8 cellular contexts compared by ENCODE assay signal in genomic region chr3:48188266-48189201, GRCh38. TPM values are rescaled to one million over a fixed set of nuclear protein-coding genes. Genes with fewer than 3 reads are reported as not detected.
DNase-seq lines count a peak whose midpoint lies in the region; ATAC-seq and TF ChIP-seq lines count a peak whose summit lies in the region.

Gene CDC25A (minus strand): TSS chr3:48188417. CDS start chr3:48187947, 470 bp downstream.

- H3K9me3 ChIP-seq in heart right ventricle, result no peaks in the 10 kb centered on the region
- H3K9me3 ChIP-seq in upper lobe of right lung, result no peaks in the 10 kb centered on the region

- H3K36me3 ChIP-seq in heart right ventricle, result peaks cover 0 to 14% (median 0%) of the 10 kb centered on the region in 9 donors
- no peaks in the 10 kb centered on the region for H3K36me3 ChIP-seq in upper lobe of right lung

- H3K4me1 ChIP-seq in heart right ventricle (peaks cover 0 to 19% (median 14%) of the 10 kb centered on the region in 9 donors), upper lobe of right lung (peaks cover 15% of the 10 kb centered on the region)

- H3K27me3 ChIP-seq in heart right ventricle (no peaks in the 10 kb centered on the region), upper lobe of right lung (no peaks in the 10 kb centered on the region)

- TF ChIP-seq CTCF in GM13976 (IDR thresholded peaks at IDR 0.05; ENCODE audit: borderline replicate concordance, control extremely low read depth, extremely low read depth, insufficient read depth, missing control alignments) (no peak), heart right ventricle (IDR thresholded peaks at IDR 0.05) (no peak), upper lobe of right lung (IDR thresholded peaks at IDR 0.05) (no peak)

- ATAC-seq in HG02870 (IDR thresholded peaks at IDR 0.05; ENCODE audit: unreplicated experiment) (peak; percentile 94), heart right ventricle (peak; percentile 96 to 99 (median 99)), upper lobe of right lung (peak; percentile 99)

- 7 to 9% methylated on average over 44 of the region's 44 CpGs for WGBS in heart right ventricle, 2 donors

- intact Hi-C loops in T-helper 1 cell treated with Interleukin-12 subunit alpha and Interleukin-12 subunit beta and Interleukin-4 antibody, amounts not matched to agents 30 ng/mL and 1 ng/mL, for 36 hours (cut with micrococcal nuclease), result loop anchor here (1.0 to 10.0 kb wide), 14 partner anchors 53 to 1026 kb away; partner anchors contain the start of genes CCDC51, DHX30, ELP6 and IMPDH2
- intact Hi-C loops in heart right ventricle (cut with DNase I) (no loop called here), posterior cingulate gyrus (cut with DNase I) (no loop called here), upper lobe of right lung (cut with DNase I) (no loop called here)

- DNase-seq in GM13976 (ENCODE audit: low spot score), result peak; percentile 99
- peak; percentile 96 for DNase-seq in NCI-H146 treated with DMSO at 0.1 percent for 48 hours (lab: John Stamatoyannopoulos, UW; ENCODE audit: unreplicated experiment)
- peak; percentile 94 for DNase-seq in amniotic stem cell (lab: John Stamatoyannopoulos, UW)
- DNase-seq in heart right ventricle, result peak; percentile 93 to 97
- DNase-seq in posterior cingulate gyrus, result peak; percentile 91 to 99 (median 96)
- peak; percentile 96 for DNase-seq in upper lobe of right lung

- H3K4me3 ChIP-seq in heart right ventricle, result peak within 1 kb of the TSS; percentile 58 to 96 (median 74)
- peak within 1 kb of the TSS; percentile 85 for H3K4me3 ChIP-seq in upper lobe of right lung

- in situ Hi-C loops in GM13976 (cut with MboI; ENCODE audit: low sequenced_read_pairs, unreplicated experiment), result no loop called here

- H3K27ac ChIP-seq in heart right ventricle, result peak within 1 kb of the TSS in 8 of 10 donors; percentile 5 to 74 (median 63)
- H3K27ac ChIP-seq in upper lobe of right lung, result peak within 1 kb of the TSS; percentile 56

RNA-seq across cellular contexts. Expression of gene CDC25A, which starts in this region (rescaled TPM):
- total RNA-seq in T-helper 1 cell treated with Interleukin-12 subunit alpha and Interleukin-12 subunit beta and Interleukin-4 antibody, amounts not matched to agents 30 ng/mL and 1 ng/mL, for 36 hours, result 25.6 and 26.0 TPM in 2 replicates
- total RNA-seq in heart right ventricle (1 to 10 TPM in 6 of 10 donors, under 1 TPM in 4; 0.47 to 3.2 (median 1.2) TPM), upper lobe of right lung (0.90 TPM)
- polyA plus RNA-seq in heart right ventricle, result under 1 TPM; 0.20 to 0.59 TPM

Comparison
In these comparisons a context has a peak if more than half of its experiments do, and no peak if none do; other contexts are left out.
1. Peak in every context shown above with its lines: DNase-seq, ATAC-seq, H3K4me3 ChIP-seq and H3K27ac ChIP-seq.
2. Peak in DNase-seq, ATAC-seq, H3K4me3 ChIP-seq and H3K27ac ChIP-seq in upper lobe of right lung; RNA of the gene not detected or under 1 TPM.